Comparison of ENCODE assay signal across 7 cellular contexts in genomic region chr11:79440451-79441158, GRCh38. TPM values are rescaled to one million over a fixed set of nuclear protein-coding genes. Genes with fewer than 3 reads are reported as not detected.
DNase-seq lines count a peak whose midpoint lies in the region; ATAC-seq and TF ChIP-seq lines count a peak whose summit lies in the region.

TENM4 (minus strand) TSS chr11:79441030; CDS start chr11:79069944, 371,086 bp downstream.

- peak within 1 kb of the TSS; percentile 76 for H3K4me2 ChIP-seq in PC-3 (ENCODE audit: low read length)

- H3K4me3 ChIP-seq in PC-3 (ENCODE audit: low read length), result peak within 1 kb of the TSS; percentile 57

- no peaks in the 10 kb centered on the region for H3K36me3 Mint-ChIP-seq in effector memory CD8-positive, alpha-beta T cell (ENCODE audit: insufficient read depth)

- POLR2A ChIA-PET in PC-3 (lab: Charles Lee; ENCODE audit: unreplicated experiment), result no interaction called here

- TF ChIP-seq CTCF in GM10266 (IDR thresholded peaks at IDR 0.05; ENCODE audit: control insufficient read depth, insufficient read depth, low read depth, missing control alignments) (peak; percentile 34), PC-3 (conservative IDR thresholded peaks at IDR 0.05; ENCODE audit: low read depth, low read length) (no peak)

- peaks cover 0 to 5% of the 10 kb centered on the region in 2 donors for H3K4me1 Mint-ChIP-seq in effector memory CD8-positive, alpha-beta T cell (ENCODE audit: low read depth in 2 of 2)

- H3K27me3 ChIP-seq in PC-3 (ENCODE audit: low read length), result peaks cover 98% of the 10 kb centered on the region

- H3K9me2 ChIP-seq in PC-3 (replicated peaks; ENCODE audit: low read length), result no peaks in the 10 kb centered on the region

- no peak within 1 kb of the TSS for H3K27ac Mint-ChIP-seq in effector memory CD8-positive, alpha-beta T cell

- peaks cover 56% of the 10 kb centered on the region in 2 donors for H3K27me3 Mint-ChIP-seq in effector memory CD8-positive, alpha-beta T cell

- CTCF ChIA-PET in PC-3 (lab: Charles Lee), result interaction anchor here (0.6 kb wide), 1 partner anchor 554 kb away, joined by 5 read pairs; no protein-coding TSS in a partner anchor

- H3K9me3 ChIP-seq in PC-3 (ENCODE audit: low read length), result no peaks in the 10 kb centered on the region

- peak within 1 kb of the TSS in 1 of 2 donors; percentile 44 for H3K4me3 Mint-ChIP-seq in effector memory CD8-positive, alpha-beta T cell

- H2AFZ ChIP-seq in PC-3 (ENCODE audit: low read length), result peak within 1 kb of the TSS; percentile 59; the same call in 1 of the 2 replicates

- intact Hi-C loops in PC-3 (cut with micrococcal nuclease), result no loop called here

- ATAC-seq in HG02852 (IDR thresholded peaks at IDR 0.05; ENCODE audit: unreplicated experiment) (peak; percentile 58), PC-3 (peak; percentile 55), HG02571 (IDR thresholded peaks at IDR 0.05; ENCODE audit: unreplicated experiment) (no peak)
- ATAC-seq in effector memory CD8-positive, alpha-beta T cell (replicated peaks), result peak; percentile 22

- no peak within 1 kb of the TSS for H3K27ac ChIP-seq in PC-3 (ENCODE audit: low read length)

- H4K20me1 ChIP-seq in PC-3 (ENCODE audit: low read length), result no peaks in the 10 kb centered on the region

- DNase-seq in GM10266 (ENCODE audit: extremely low spot score), result peak; percentile 35
- peak; percentile 16 for DNase-seq in PC-3
- DNase-seq in effector memory CD8-positive, alpha-beta T cell, result no peak
- peak; percentile 27 to 52 for DNase-seq in lung microvascular endothelial cell (ENCODE audit: low read depth in 2 of 2)
- peak; percentile 68 for DNase-seq in superior temporal gyrus (ENCODE audit: extremely low spot score)

- H3K9ac ChIP-seq in PC-3 (ENCODE audit: low read length), result no peak within 1 kb of the TSS

- H3K4me1 ChIP-seq in PC-3 (ENCODE audit: insufficient read depth, low read length), result peaks cover 8% of the 10 kb centered on the region

- BruUV-seq in PC-3 (replicated peaks; lab: Mats Ljungman, UMichigan), result no TSS peak

- peaks cover 0 to 3% of the 10 kb centered on the region in 2 donors for H3K9me3 Mint-ChIP-seq in effector memory CD8-positive, alpha-beta T cell

- H3K79me2 ChIP-seq in PC-3 (ENCODE audit: low read length), result no peaks in the 10 kb centered on the region

- no peaks in the 10 kb centered on the region for H3F3A ChIP-seq in PC-3 (ENCODE audit: low read length, unreplicated experiment)

- H3K36me3 ChIP-seq in PC-3 (ENCODE audit: low read depth, low read length), result no peaks in the 10 kb centered on the region

RNA-seq across cellular contexts. Expression of gene TENM4, which starts in this region (rescaled TPM):
- 19.7 and 37.1 TPM in 2 replicates for total RNA-seq in PC-3 (2014; rRNA removed)
- total RNA-seq in lung microvascular endothelial cell, result under 0.01 TPM in 1 of 2 replicates, not detected in the other

Comparison
In these comparisons a context has a peak if more than half of its experiments do, and no peak if none do; other contexts are left out.
1. RNA of gene TENM4 (total RNA-seq): 19.7 to 37.1 TPM in PC-3; under 0.01 TPM in lung microvascular endothelial cell; every median in the first group is over 10 times any median in the second.
2. Peak in DNase-seq in lung microvascular endothelial cell; RNA of the gene not detected or under 1 TPM.
3. DNase-seq: peak in GM10266 (single experiment), PC-3 (single experiment) and superior temporal gyrus (single experiment); none in effector memory CD8-positive, alpha-beta T cell (0 of 3).